In the genomic region with DNA sequence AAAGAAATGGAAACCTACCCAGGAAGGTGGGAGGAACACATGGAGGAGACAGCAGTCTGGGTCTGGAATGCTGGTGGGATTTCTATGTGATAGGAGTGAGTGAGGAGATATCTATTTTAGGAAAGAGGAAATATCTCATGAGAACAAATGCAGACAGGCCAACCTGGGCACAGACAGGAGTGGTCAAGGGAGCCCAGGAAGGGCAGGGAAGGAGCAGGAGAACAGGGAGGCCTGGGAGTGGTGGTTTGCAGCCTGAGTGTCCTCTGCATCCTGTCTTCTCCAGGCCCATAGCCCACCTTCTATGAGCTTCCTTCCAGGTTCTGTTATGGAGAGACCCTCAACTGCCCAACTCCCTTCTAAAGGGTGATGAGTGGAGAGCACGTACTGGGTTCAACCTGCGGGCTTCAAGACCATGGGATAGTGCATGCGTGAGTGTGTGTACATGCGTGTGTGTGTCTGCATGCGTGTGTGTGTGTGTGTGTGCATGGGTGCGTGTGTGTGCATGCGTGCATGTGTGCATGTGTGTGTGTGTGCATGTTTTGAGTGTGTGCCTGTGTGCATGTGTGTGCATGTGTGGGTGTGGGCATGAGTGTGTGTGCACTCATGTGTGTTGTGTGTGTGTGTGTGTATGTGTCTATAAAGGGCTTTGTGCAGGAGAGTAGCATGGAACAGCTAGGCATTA, we compare ENCODE assay signal across 21 cellular contexts.
"Had no signal": no experiment of that assay in that cellular context is flagged by ENCODE, and none has a peak within 500 bp of the region (broad histone marks: within the 10 kb centered on the region; RNA-seq: fewer than 3 reads in every experiment).

No MANE protein-coding gene starts in this region.

- ATAC-seq: naive thymus-derived CD8-positive, alpha-beta T cell; pancreas; sciatic nerve; stimulated activated memory B cell treated with anti-CD40 and anti-IgM and Interleukin-4, amounts not matched to agents 10 μg/mL and 1 μg/mL and 100 μg/mL, for 72 hours; stimulated activated naive CD8-positive, alpha-beta T cell treated with anti-CD3 and anti-CD28 coated beads, Interleukin-15, Interleukin-2, amounts not matched to agents 100 U/mL and 50 U/mL, for 24 hours had no signal

- H3K27ac ChIP-seq: coronary artery, lower lobe of right lung, neutrophil, pancreas, testis, tibial artery had no signal

- H3K27me3 ChIP-seq: neutrophil, pancreas, testis, tibial artery had no signal

- H3K36me3 ChIP-seq: lower lobe of right lung, neutrophil, pancreas, tibial artery had no signal

- H3K36me3 Mint-ChIP-seq: naive thymus-derived CD8-positive, alpha-beta T cell; stimulated activated memory B cell treated with anti-CD40 and anti-IgM and Interleukin-4, amounts not matched to agents 10 μg/mL and 1 μg/mL and 100 μg/mL, for 72 hours had no signal

- H3K9me3 ChIP-seq: lower lobe of right lung, neutrophil, pancreas, testis, tibial artery had no signal

- H3K27ac Mint-ChIP-seq: naive thymus-derived CD8-positive, alpha-beta T cell; progenitor cell of endocrine pancreas; stimulated activated memory B cell treated with anti-CD40 and anti-IgM and Interleukin-4, amounts not matched to agents 10 μg/mL and 1 μg/mL and 100 μg/mL, for 72 hours had no signal

- H3K4me3 ChIP-seq: coronary artery, lower lobe of right lung, pancreas, testis, tibial artery had no signal

- H3K4me3 Mint-ChIP-seq: naive thymus-derived CD8-positive, alpha-beta T cell; stimulated activated memory B cell treated with anti-CD40 and anti-IgM and Interleukin-4, amounts not matched to agents 10 μg/mL and 1 μg/mL and 100 μg/mL, for 72 hours had no signal

- H3K4me1 ChIP-seq: lower lobe of right lung, pancreas, testis had no signal

- FAIRE-seq: endometrium, frontal cortex, keratinocyte, pancreas had no signal

- H3K27me3 Mint-ChIP-seq: progenitor cell of endocrine pancreas; stimulated activated memory B cell treated with anti-CD40 and anti-IgM and Interleukin-4, amounts not matched to agents 10 μg/mL and 1 μg/mL and 100 μg/mL, for 72 hours had no signal

- H3K4me1 Mint-ChIP-seq: stimulated activated memory B cell treated with anti-CD40 and anti-IgM and Interleukin-4, amounts not matched to agents 10 μg/mL and 1 μg/mL and 100 μg/mL, for 72 hours had no signal

- DNase-seq: dermis blood vessel endothelial cell; effector memory CD4-positive, alpha-beta T cell; erythroblast; left ventricle myocardium superior; lower lobe of right lung; naive thymus-derived CD8-positive, alpha-beta T cell; pancreas; stimulated activated CD4-positive, alpha-beta T cell treated with anti-CD3 and anti-CD28 coated beads, Interleukin-2, amount 100 ng/mL, for 24 hours; stimulated activated CD4-positive, alpha-beta T cell treated with anti-CD3 and anti-CD28 coated beads, Interleukin-4, amount 100 ng/mL, for 24 hours; stimulated activated naive CD8-positive, alpha-beta T cell treated with anti-CD3 and anti-CD28 coated beads, Interleukin-15, Interleukin-2, amounts not matched to agents 100 U/mL and 50 U/mL, for 24 hours; substantia nigra; testis; tibial artery had no signal
